Comparison of ENCODE assay signal across 10 cellular contexts in genomic region chr9:136012651-136013050, GRCh38. TPM values are rescaled to one million over a fixed set of nuclear protein-coding genes. Genes with fewer than 3 reads are reported as not detected.
DNase-seq lines count a peak whose midpoint lies in the region; ATAC-seq, FAIRE-seq and TF ChIP-seq lines count a peak whose summit lies in the region.
"Had no signal": no experiment of that assay in that cellular context is flagged by ENCODE, and none has a peak within 500 bp of the region (broad histone marks: within the 10 kb centered on the region; RNA-seq: fewer than 3 reads in every experiment).

No MANE protein-coding gene starts in this region.

- peak; percentile 31 for FAIRE-seq in endothelial cell of umbilical vein (lab: Jason Lieb, UNC)

- no peak overlapping the region for H3K4me2 ChIP-seq in endothelial cell of umbilical vein (ENCODE audit: insufficient read depth, low read length)

- ATAC-seq in lower lobe of right lung = no peak
- ATAC-seq in HG02623 (IDR thresholded peaks at IDR 0.05; ENCODE audit: unreplicated experiment) = no peak

- POLR2A ChIA-PET in endothelial cell of umbilical vein (lab: Charles Lee) = no interaction called here

- H3K79me2 ChIP-seq in endothelial cell of umbilical vein (ENCODE audit: control insufficient read depth, insufficient read depth, low read length) = peaks cover 6% of the 10 kb centered on the region

- CTCF ChIA-PET in endothelial cell of umbilical vein (lab: Charles Lee) = no interaction called here

- no peaks in the 10 kb centered on the region for H3K27me3 ChIP-seq in endothelial cell of umbilical vein (ENCODE audit: control insufficient read depth in 2 of 2, insufficient read depth in 2 of 2, low read length in 2 of 2)
- H3K27me3 ChIP-seq in lower lobe of right lung (ENCODE audit: low read depth) = no peaks in the 10 kb centered on the region
- no peaks in the 10 kb centered on the region for H3K27me3 ChIP-seq in tibial nerve
- H3K27me3 ChIP-seq in MG63 = no peaks in the 10 kb centered on the region

- dilution Hi-C loops in endothelial cell of umbilical vein (cut with MboI; ENCODE audit: extremely low pct_ligation_motif_present, low sequenced_read_pairs) = no loop called here

- no peak overlapping the region for H2AFZ ChIP-seq in endothelial cell of umbilical vein (ENCODE audit: low read depth, low read length)

- intact Hi-C loops in endothelial cell of umbilical vein (cut with micrococcal nuclease) = no loop called here
- intact Hi-C loops in lower lobe of right lung (cut with DNase I) = no loop called here

- no peaks in the 10 kb centered on the region for H4K20me1 ChIP-seq in endothelial cell of umbilical vein (replicated peaks; ENCODE audit: control insufficient read depth, extremely low read depth, insufficient read depth, low read length)

- H3K36me3 ChIP-seq in endothelial cell of umbilical vein (ENCODE audit: control insufficient read depth in 2 of 2, extremely low read depth in 1 of 2, insufficient read depth in 2 of 2, low read length in 2 of 2) (peaks cover 0 to 2% of the 10 kb centered on the region in 2 experiments), lower lobe of right lung (peaks cover 49% of the 10 kb centered on the region), tibial nerve (peaks cover 0 to 64% (median 0%) of the 10 kb centered on the region in 3 donors), MG63 (peaks cover 4% of the 10 kb centered on the region)

- H3K27ac ChIP-seq in endothelial cell of umbilical vein (ENCODE audit: insufficient read depth, low read depth, low read length) (peak overlapping the region; percentile 76), lower lobe of right lung (peak overlapping the region; percentile 81), tibial nerve (peak overlapping the region; percentile 9 to 91 (median 75))

- peak overlapping the region; percentile 30 for H3K9ac ChIP-seq in endothelial cell of umbilical vein (replicated peaks; ENCODE audit: extremely low read depth, insufficient read depth, low read length)

- BruUV-seq in endothelial cell of umbilical vein (replicated peaks; lab: Mats Ljungman, UMichigan) = no TSS peak

- TF ChIP-seq CTCF in endothelial cell of umbilical vein (IDR thresholded peaks at IDR 0.05; ENCODE audit: extremely low read depth in 1 of 2, insufficient read depth in 1 of 2, low read depth in 1 of 2, low read length in 2 of 2) (no peak), lower lobe of right lung (IDR thresholded peaks at IDR 0.05) (no peak), tibial nerve (IDR thresholded peaks at IDR 0.05) (no peak)

- H3K4me1 ChIP-seq in endothelial cell of umbilical vein (ENCODE audit: control insufficient read depth, extremely low read depth, insufficient read depth, low read length) (peaks cover 50% of the 10 kb centered on the region), lower lobe of right lung (peaks cover 61% of the 10 kb centered on the region), tibial nerve (peaks cover 0 to 88% (median 28%) of the 10 kb centered on the region in 4 donors)

- 37 to 47% methylated on average over 18 of the region's 18 CpGs for WGBS in tibial nerve, 2 donors

- no peak for TF ChIP-seq POLR2A in endothelial cell of umbilical vein (IDR thresholded peaks at IDR 0.05; ENCODE audit: low read depth, low read length)
- no peak for TF ChIP-seq POLR2A in tibial nerve (IDR thresholded peaks at IDR 0.05)

- DNase-seq in RPMI8226 (peak; percentile 98), endothelial cell of umbilical vein (ENCODE audit: low read depth, low spot score) (no peak), lower lobe of right lung (peak; percentile 43), tibial nerve (ENCODE audit: low spot score in 2 of 2) (no peak), MG63 (no peak), SIG-M5 (lab: John Stamatoyannopoulos, UW) (no peak)
- DNase-seq: activated CD8-positive, alpha-beta memory T cell treated with anti-CD3 and anti-CD28 coated beads, Interleukin-2, amount 50 U/mL, for 48 hours; NK-92 treated with Interleukin-12 subunit alpha and Interleukin-12 subunit beta, amount 100 ng/mL, for 24 hours; stimulated activated naive CD4-positive, alpha-beta T cell treated with Interleukin-2 at 50 U/mL for 16 hours had no signal

- TF ChIP-seq EP300 in tibial nerve (IDR thresholded peaks at IDR 0.05) = no peak

- H3K4me3 ChIP-seq in endothelial cell of umbilical vein (replicated peaks in 1 of 3; ENCODE audit: insufficient read depth in 1 of 3, low read depth in 1 of 3, low read length in 3 of 3) (no peak overlapping the region), lower lobe of right lung (peak overlapping the region; percentile 36), tibial nerve (peak overlapping the region in 1 of 4 donors; percentile 32), MG63 (no peak overlapping the region)

- H3K9me3 ChIP-seq in endothelial cell of umbilical vein (replicated peaks; ENCODE audit: control insufficient read depth, insufficient read depth, low read length) = no peaks in the 10 kb centered on the region
- no peaks in the 10 kb centered on the region for H3K9me3 ChIP-seq in lower lobe of right lung
- H3K9me3 ChIP-seq in tibial nerve = no peaks in the 10 kb centered on the region
- no peaks in the 10 kb centered on the region for H3K9me3 ChIP-seq in MG63

- no peaks in the 10 kb centered on the region for H3K9me1 ChIP-seq in endothelial cell of umbilical vein (replicated peaks; ENCODE audit: control insufficient read depth, extremely low read depth, insufficient read depth, low read length)

TF ChIP-seq in endothelial cell of umbilical vein, 7 proteins besides CTCF, POLR2A, EP300 and RAD21:
- TF ChIP-seq GATA2 (IDR thresholded peaks at IDR 0.05; ENCODE audit: insufficient read depth, insufficient read length, low read depth, low read length) (no peak), JUN (IDR thresholded peaks at IDR 0.05; ENCODE audit: borderline replicate concordance, insufficient read depth, insufficient read length, low read depth) (no peak), MAX (IDR thresholded peaks at IDR 0.05; ENCODE audit: insufficient read depth, insufficient read length) (no peak), MYC (IDR thresholded peaks at IDR 0.05; ENCODE audit: low read depth, low read length) (no peak), FOS (IDR thresholded peaks at IDR 0.05; ENCODE audit: borderline replicate concordance, insufficient read depth, low read length) (no peak), POLR2AphosphoS5 (IDR thresholded peaks at IDR 0.05; ENCODE audit: insufficient read depth, low read depth, low read length) (no peak), EZH2 (IDR thresholded peaks at IDR 0.05; ENCODE audit: borderline replicate concordance, low read depth, low read length, severe bottlenecking) (no peak)

RNA-seq across cellular contexts. Expression of gene UBAC1, which starts 51.5 kb away (rescaled TPM):
- total RNA-seq in endothelial cell of umbilical vein (36.5 and 39.5 TPM in 2 replicates), lower lobe of right lung (40.3 TPM), tibial nerve (10 to 100 TPM; 48.6 to 61.4 (median 55.9) TPM)
- polyA plus RNA-seq in endothelial cell of umbilical vein = 56.6 and 56.7 TPM in 2 replicates
- 47.6 and 49.4 TPM in 2 replicates for polyA plus RNA-seq in endothelial cell of umbilical vein (2011; cell fraction: cytosol; rRNA removed)
- 73.5 and 74.6 TPM in 2 replicates for polyA plus RNA-seq in endothelial cell of umbilical vein (2011; cell fraction: nucleus; rRNA removed)
- 32.0 and 33.4 TPM in 2 replicates for polyA plus RNA-seq in endothelial cell of umbilical vein (2012)
- 33.8 and 40.7 TPM in 2 replicates for polyA minus RNA-seq in endothelial cell of umbilical vein
- 29.9 TPM for polyA minus RNA-seq in endothelial cell of umbilical vein (2011; cell fraction: cytosol; rRNA and poly(A)+ RNA removed)
- polyA minus RNA-seq in endothelial cell of umbilical vein (2011; cell fraction: nucleus; rRNA and poly(A)+ RNA removed) = 9.7 and 10.6 TPM in 2 replicates
- total RNA-seq in MG63 (2014; rRNA removed; shearing (Covaris generic); ENCODE audit: low replicate concordance) = 49.9 and 81.3 TPM in 2 replicates

Comparison
In these comparisons a context has a peak if more than half of its experiments do, and no peak if none do; other contexts are left out.
1. DNase-seq: peak in RPMI8226 (single experiment) and lower lobe of right lung (single experiment); none in endothelial cell of umbilical vein (single experiment), tibial nerve (0 of 2), MG63 (single experiment) and SIG-M5 (single experiment).
2. Peak in every context shown above with its lines, with median percentiles within 50 percentile points of each other: H3K27ac ChIP-seq.